ENCODE assay signal across 23 cellular contexts in genomic region chr2:48548871-48549270, GRCh38. TPM values are rescaled to one million over a fixed set of nuclear protein-coding genes. Genes with fewer than 3 reads are reported as not detected.
DNase-seq lines count a peak whose midpoint lies in the region; ATAC-seq and TF ChIP-seq lines count a peak whose summit lies in the region.
"Had no signal": no experiment of that assay in that cellular context is flagged by ENCODE, and none has a peak within 500 bp of the region (broad histone marks: within the 10 kb centered on the region; RNA-seq: fewer than 3 reads in every experiment).

No MANE protein-coding gene starts in this region.

- no peak overlapping the region for H3K27ac ChIP-seq in mesenchymal stem cell (ENCODE audit: low read length, poor library complexity, severe bottlenecking)
- H3K27ac ChIP-seq: epithelial cell of prostate, RWPE1, VCaP had no signal

- 94% methylated on average over 4 of the region's 5 CpGs for WGBS in mesenchymal stem cell

- no peak overlapping the region for H2AFZ ChIP-seq in mesenchymal stem cell (ENCODE audit: low read depth, low read length)

- ATAC-seq in HG03571 (IDR thresholded peaks at IDR 0.05; ENCODE audit: unreplicated experiment) = no peak
- no peak for ATAC-seq in activated CD8-positive, alpha-beta memory T cell treated with anti-CD3 and anti-CD28 coated beads, Interleukin-2, amount 10 ng/mL, durations not matched to agents 7 days and 5 days
- ATAC-seq in GM21825 (IDR thresholded peaks at IDR 0.05; ENCODE audit: unreplicated experiment) = no peak
- ATAC-seq: activated CD8-positive, alpha-beta T cell treated with anti-CD3 and anti-CD28 coated beads, Interleukin-2, amount 10 ng/mL, durations not matched to agents 7 days and 5 days; heart left ventricle had no signal

- peaks cover 5% of the 10 kb centered on the region for H3K27me3 Mint-ChIP-seq in nephron progenitor cell (ENCODE audit: low read depth, poor library complexity)
- no peaks in the 10 kb centered on the region for H3K27me3 Mint-ChIP-seq in activated CD8-positive, alpha-beta memory T cell treated with anti-CD3 and anti-CD28 coated beads, Interleukin-2, amount 10 ng/mL, durations not matched to agents 7 days and 5 days

- DNase-seq in GM04503 (ENCODE audit: low read depth) = peak; percentile 60
- DNase-seq in cerebellum (ENCODE audit: low spot score) = peak; percentile 15
- peak; percentile 64 for DNase-seq in mesenchymal stem cell
- peak; percentile 54 for DNase-seq in stromal cell of bone marrow (ENCODE audit: low read depth)
- no peak for DNase-seq in nephron progenitor cell
- no peak for DNase-seq in activated CD8-positive, alpha-beta memory T cell treated with anti-CD3 and anti-CD28 coated beads, Interleukin-2, amount 10 ng/mL, durations not matched to agents 7 days and 5 days
- DNase-seq: activated CD8-positive, alpha-beta T cell treated with anti-CD3 and anti-CD28 coated beads, Interleukin-2, amount 10 ng/mL, durations not matched to agents 7 days and 5 days; amniotic stem cell; BE2C; cortex of kidney; GDM1; heart left ventricle; NCI-H1436 treated with DMSO at 0.1 percent for 48 hours; NCI-H226; posterior cingulate gyrus; stimulated activated CD4-positive, alpha-beta T cell treated with anti-CD3 and anti-CD28 coated beads, Interleukin-12 subunit alpha, Interleukin-12 subunit beta, amount 100 ng/mL, for 4 hours; stimulated activated naive CD4-positive, alpha-beta T cell treated with Interleukin-2 at 50 U/mL for 16 hours had no signal

- no peak overlapping the region for H3K18ac ChIP-seq in mesenchymal stem cell (ENCODE audit: low read depth in 1 of 2, low read length in 2 of 2)

- H3K14ac ChIP-seq in mesenchymal stem cell (ENCODE audit: low read length in 2 of 2) = no peak overlapping the region

- H3K9ac ChIP-seq in mesenchymal stem cell (ENCODE audit: low read length) = no peak overlapping the region

- H2BK15ac ChIP-seq in mesenchymal stem cell (ENCODE audit: low read depth, poor library complexity, severe bottlenecking) = no peak overlapping the region

- H2BK5ac ChIP-seq in mesenchymal stem cell (ENCODE audit: low read depth, low read length, poor library complexity, severe bottlenecking) = no peak overlapping the region

- no peak overlapping the region for H2BK12ac ChIP-seq in mesenchymal stem cell (ENCODE audit: low read length in 2 of 2)

- H3K9me3 ChIP-seq in mesenchymal stem cell (ENCODE audit: control insufficient read depth, low read length) = no peaks in the 10 kb centered on the region
- H3K9me3 ChIP-seq: BE2C, heart left ventricle had no signal

- no peak overlapping the region for H4K91ac ChIP-seq in mesenchymal stem cell (ENCODE audit: low read length)

- no peak overlapping the region for H2AK5ac ChIP-seq in mesenchymal stem cell (ENCODE audit: low read length, severe bottlenecking)

- H3K36me3 Mint-ChIP-seq in nephron progenitor cell (ENCODE audit: low read depth) = peaks cover 28% of the 10 kb centered on the region
- no peaks in the 10 kb centered on the region for H3K36me3 Mint-ChIP-seq in activated CD8-positive, alpha-beta memory T cell treated with anti-CD3 and anti-CD28 coated beads, Interleukin-2, amount 10 ng/mL, durations not matched to agents 7 days and 5 days

- no peaks in the 10 kb centered on the region for H3K4me1 ChIP-seq in mesenchymal stem cell (ENCODE audit: control insufficient read depth, insufficient read depth, low read depth, low read length)
- H3K4me1 ChIP-seq: BE2C had no signal

- peaks cover 16% of the 10 kb centered on the region for H3K9me3 Mint-ChIP-seq in nephron progenitor cell
- H3K9me3 Mint-ChIP-seq in activated CD8-positive, alpha-beta memory T cell treated with anti-CD3 and anti-CD28 coated beads, Interleukin-2, amount 10 ng/mL, durations not matched to agents 7 days and 5 days (ENCODE audit: low read depth) = no peaks in the 10 kb centered on the region

- CTCF ChIA-PET in activated CD8-positive, alpha-beta memory T cell treated with anti-CD3 and anti-CD28 coated beads, Interleukin-2, amount 10 ng/mL, durations not matched to agents 7 days and 5 days (lab: Charles Lee) = no interaction called here

- H3K4me2 ChIP-seq in mesenchymal stem cell (ENCODE audit: low read length, poor library complexity, severe bottlenecking) = no peak overlapping the region

- H3K4ac ChIP-seq in mesenchymal stem cell (ENCODE audit: low read depth in 1 of 2, low read length in 2 of 2) = no peak overlapping the region

- peaks cover 7% of the 10 kb centered on the region for H3K79me1 ChIP-seq in mesenchymal stem cell (replicated peaks; ENCODE audit: low read length, poor library complexity, severe bottlenecking)

- H3K36me3 ChIP-seq in mesenchymal stem cell (ENCODE audit: control insufficient read depth in 1 of 2, insufficient read depth in 2 of 2, low read depth in 1 of 2, low read length in 2 of 2) = no peaks in the 10 kb centered on the region
- H3K36me3 ChIP-seq: BE2C, heart left ventricle had no signal

- H3K23ac ChIP-seq in mesenchymal stem cell (ENCODE audit: low read length in 2 of 2) = no peak overlapping the region

- H4K8ac ChIP-seq in mesenchymal stem cell (ENCODE audit: low read length) = no peak overlapping the region

- H3K27me3 ChIP-seq in mesenchymal stem cell (ENCODE audit: control insufficient read depth in 1 of 2, insufficient read depth in 1 of 2, low read length in 2 of 2) = no peaks in the 10 kb centered on the region
- H3K27me3 ChIP-seq: BE2C, heart left ventricle had no signal

- no peak overlapping the region for H3K27ac Mint-ChIP-seq in nephron progenitor cell
- no peak overlapping the region for H3K27ac Mint-ChIP-seq in activated CD8-positive, alpha-beta memory T cell treated with anti-CD3 and anti-CD28 coated beads, Interleukin-2, amount 10 ng/mL, durations not matched to agents 7 days and 5 days
- H3K27ac Mint-ChIP-seq: activated CD8-positive, alpha-beta T cell treated with anti-CD3 and anti-CD28 coated beads, Interleukin-2, amount 10 ng/mL, durations not matched to agents 7 days and 5 days had no signal

- peaks cover 11% of the 10 kb centered on the region for H3K4me1 Mint-ChIP-seq in nephron progenitor cell
- H3K4me1 Mint-ChIP-seq in activated CD8-positive, alpha-beta memory T cell treated with anti-CD3 and anti-CD28 coated beads, Interleukin-2, amount 10 ng/mL, durations not matched to agents 7 days and 5 days = no peaks in the 10 kb centered on the region

- no peak for TF ChIP-seq CTCF in nephron progenitor cell (IDR thresholded peaks at IDR 0.05)

- H3K4me3 Mint-ChIP-seq in nephron progenitor cell = no peak overlapping the region
- H3K4me3 Mint-ChIP-seq in activated CD8-positive, alpha-beta memory T cell treated with anti-CD3 and anti-CD28 coated beads, Interleukin-2, amount 10 ng/mL, durations not matched to agents 7 days and 5 days = no peak overlapping the region
- H3K4me3 Mint-ChIP-seq: activated CD8-positive, alpha-beta T cell treated with anti-CD3 and anti-CD28 coated beads, Interleukin-2, amount 10 ng/mL, durations not matched to agents 7 days and 5 days had no signal

- no peak overlapping the region for H2BK120ac ChIP-seq in mesenchymal stem cell (ENCODE audit: low read depth, low read length)

- H3K4me3 ChIP-seq in mesenchymal stem cell (ENCODE audit: insufficient read depth in 1 of 2, low read depth in 1 of 2, low read length in 2 of 2) = no peak overlapping the region
- H3K4me3 ChIP-seq: heart left ventricle had no signal

RNA-seq across cellular contexts. Expression of gene STON1, which starts 18.9 kb away (rescaled TPM):
- total RNA-seq in cerebellum = 11.4 TPM
- polyA plus RNA-seq in mesenchymal stem cell (2013, experiment 1 of 2) = 11.2 TPM
- polyA plus RNA-seq in mesenchymal stem cell (2013, experiment 2 of 2) = 11.4 TPM
- total RNA-seq in activated CD8-positive, alpha-beta memory T cell treated with anti-CD3 and anti-CD28 coated beads, Interleukin-2, amount 10 ng/mL, durations not matched to agents 7 days and 5 days = 1 to 10 TPM; 2.4 to 3.5 TPM
- total RNA-seq: HT-29 had no signal

Comparison
In these comparisons a context has a peak if more than half of its experiments do, and no peak if none do; other contexts are left out.
1. DNase-seq: peak in GM04503 (single experiment), cerebellum (single experiment), mesenchymal stem cell (single experiment) and stromal cell of bone marrow (single experiment); none in nephron progenitor cell (single experiment) and activated CD8-positive, alpha-beta memory T cell treated with anti-CD3 and anti-CD28 coated beads, Interleukin-2, amount 10 ng/mL, durations not matched to agents 7 days and 5 days (single experiment).